Comparison of ENCODE assay signal across 21 cellular contexts in the genomic region with DNA sequence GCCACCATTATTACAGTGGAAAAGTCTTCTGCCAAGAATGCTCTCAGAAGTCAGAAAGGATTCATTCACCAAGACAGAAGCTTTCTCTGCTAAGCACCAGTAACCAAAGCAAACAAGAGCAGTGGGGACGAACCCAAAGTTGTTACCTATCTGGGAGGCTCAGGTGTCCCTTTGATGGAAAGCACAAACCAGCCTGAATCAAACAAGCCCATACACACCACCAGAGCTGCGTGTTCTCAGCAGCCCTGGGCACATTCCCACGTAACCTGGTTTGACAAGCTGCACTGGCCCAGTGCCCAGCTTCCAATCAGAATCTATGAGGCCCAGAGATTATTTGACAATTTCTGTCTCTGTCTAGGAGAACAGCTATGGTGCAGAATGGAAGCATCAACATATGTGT.
DNase-seq lines count a peak whose midpoint lies in the region; ATAC-seq and TF ChIP-seq lines count a peak whose summit lies in the region.
"Had no signal": no experiment of that assay in that cellular context is flagged by ENCODE, and none has a peak within 500 bp of the region (broad histone marks: within the 10 kb centered on the region; RNA-seq: fewer than 3 reads in every experiment).

No MANE protein-coding gene starts in this region.

- H3K9me3 ChIP-seq in heart left ventricle (no peaks in the 10 kb centered on the region), stomach smooth muscle (ENCODE audit: control insufficient read depth in 2 of 2, low read length in 2 of 2) (no peaks in the 10 kb centered on the region)
- H3K9me3 ChIP-seq: tibial artery had no signal

- H3K4me3 ChIP-seq in heart left ventricle (no peak overlapping the region), stomach smooth muscle (ENCODE audit: low read length in 2 of 2) (no peak overlapping the region)
- H3K4me3 ChIP-seq: cardiac muscle cell, tibial artery had no signal

- no peak for TF ChIP-seq CTCF in heart left ventricle (IDR thresholded peaks at IDR 0.05)

- H3K36me3 ChIP-seq in heart left ventricle (no peaks in the 10 kb centered on the region), stomach smooth muscle (ENCODE audit: control insufficient read depth in 2 of 2, insufficient read depth in 2 of 2, low read length in 2 of 2) (no peaks in the 10 kb centered on the region)
- H3K36me3 ChIP-seq: cardiac muscle cell, tibial artery had no signal

- no peak overlapping the region for H3K9ac ChIP-seq in stomach smooth muscle (ENCODE audit: low read length in 2 of 2)

- ATAC-seq in heart left ventricle (peak; percentile 53 to 86 (median 78)), GM18858 (IDR thresholded peaks at IDR 0.05; ENCODE audit: unreplicated experiment) (no peak)
- ATAC-seq: left colon; naive thymus-derived CD8-positive, alpha-beta T cell had no signal

- TF ChIP-seq POLR2A in heart left ventricle (IDR thresholded peaks at IDR 0.05), result no peak

- H3K4me1 ChIP-seq in heart left ventricle (peaks cover 0 to 5% (median 0%) of the 10 kb centered on the region in 12 donors), stomach smooth muscle (ENCODE audit: control insufficient read depth, insufficient read depth, low read length) (peaks cover 15% of the 10 kb centered on the region)
- H3K4me1 ChIP-seq: tibial artery had no signal

- H3K27me3 ChIP-seq in heart left ventricle (peaks cover 0 to 7% (median 0%) of the 10 kb centered on the region in 9 donors), stomach smooth muscle (ENCODE audit: control insufficient read depth in 1 of 2, insufficient read depth in 2 of 2, low read length in 2 of 2) (no peaks in the 10 kb centered on the region)
- H3K27me3 ChIP-seq: tibial artery had no signal

- intact Hi-C loops in heart left ventricle (cut with DNase I), result no loop called here

- peak; percentile 34 for DNase-seq in NCI-H1105 treated with DMSO at 0.1 percent for 48 hours (lab: John Stamatoyannopoulos, UW)
- DNase-seq in astrocyte of the hippocampus (ENCODE audit: low read depth, low spot score), result peak; percentile 34
- peak in 4 of 5 donors; percentile 10 to 55 (median 40) for DNase-seq in heart left ventricle
- no peak for DNase-seq in midbrain (lab: John Stamatoyannopoulos, UW)
- DNase-seq in NCI-H446 treated with DMSO at 0.1 percent for 48 hours (lab: John Stamatoyannopoulos, UW), result no peak
- DNase-seq: activated B cell treated with CpG ODN at 0.5 μM for 24 hours; activated naive CD4-positive, alpha-beta T cell treated with anti-CD3 and anti-CD28 coated beads, Interleukin-2, amount 10 ng/mL, durations not matched to agents 7 days and 5 days; amniotic stem cell; CD4-positive, alpha-beta memory T cell; glutamatergic neuron; left colon; MM.1S; naive thymus-derived CD8-positive, alpha-beta T cell; NCI-H345; NCI-H82; SHP77; T1000; tibial artery had no signal

- H3K27ac ChIP-seq in heart left ventricle (no peak overlapping the region), stomach smooth muscle (ENCODE audit: low read length) (peak overlapping the region; percentile 69)
- H3K27ac ChIP-seq: cardiac muscle cell, tibial artery had no signal

- WGBS in heart left ventricle, 4 donors, result 20 to 53% (median 36%) methylated on average over 1 to 3 of the region's 3 CpGs

Comparison
In these comparisons a context has a peak if more than half of its experiments do, and no peak if none do; other contexts are left out.
1. DNase-seq: peak in NCI-H1105 treated with DMSO at 0.1 percent for 48 hours (single experiment), astrocyte of the hippocampus (single experiment) and heart left ventricle (4 of 5); none in midbrain (single experiment) and NCI-H446 treated with DMSO at 0.1 percent for 48 hours (single experiment).